Comparison of ENCODE assay signal across 8 cellular contexts in genomic region chr12:56223571-56224101, GRCh38. TPM values are rescaled to one million over a fixed set of nuclear protein-coding genes. Genes with fewer than 3 reads are reported as not detected.
A peak's percentile ranks its signal among the peaks of the same experiment; 100 is the strongest.
DNase-seq lines count a peak whose midpoint lies in the region; FAIRE-seq and TF ChIP-seq lines count a peak whose summit lies in the region.

No MANE protein-coding gene starts in this region.

- H3K9me3 ChIP-seq in SJSA1 (replicated peaks), result no peaks in the 10 kb centered on the region

- no peaks in the 10 kb centered on the region for H3K27me3 ChIP-seq in SJSA1 (replicated peaks)

- no peak for TF ChIP-seq CTCF in fibroblast of pulmonary artery (IDR thresholded peaks at IDR 0.05; ENCODE audit: low read length, missing control alignments)

- FAIRE-seq in GM19239 (lab: Jason Lieb, UNC), result peak; percentile 62

- DNase-seq in GM19239 (ENCODE audit: insufficient read length, low spot score) (no peak), SJSA1 (ENCODE audit: low read depth in 1 of 2, low spot score in 2 of 2) (no peak), fibroblast of pulmonary artery (ENCODE audit: low read depth) (no peak), skeletal muscle cell (ENCODE audit: low read depth) (no peak), NCI-H69 (lab: John Stamatoyannopoulos, UW) (no peak), erythroblast (lab: John Stamatoyannopoulos, UW) (no peak), medulla oblongata (ENCODE audit: extremely low spot score) (no peak)
- DNase-seq in stimulated activated CD4-positive, alpha-beta T cell treated with anti-CD3 and anti-CD28 coated beads, Interleukin-15, amount 100 ng/mL, for 24 hours, result no peak

- peaks cover 20% of the 10 kb centered on the region for H3K4me1 ChIP-seq in SJSA1 (replicated peaks)

- no peak for TF ChIP-seq POLR2A in erythroblast (IDR thresholded peaks at IDR 0.05; ENCODE audit: low read length)

- no peaks in the 10 kb centered on the region; the same call in none of the 2 replicates for H3K36me3 ChIP-seq in SJSA1

- H3K27ac ChIP-seq in SJSA1, result peak overlapping the region; percentile 32

- peak overlapping the region; percentile 48 for H3K4me3 ChIP-seq in SJSA1
- H3K4me3 ChIP-seq in fibroblast of pulmonary artery (replicated peaks; ENCODE audit: low read depth, low read length), result peak overlapping the region; percentile 28
- H3K4me3 ChIP-seq in skeletal muscle cell (ENCODE audit: low read depth, low read length), result peak overlapping the region; percentile 15

RNA-seq across cellular contexts. Expression of gene NABP2, which starts 0.5 kb away (rescaled TPM):
- 47.8 and 55.7 TPM in 2 replicates for total RNA-seq in SJSA1 (2014; rRNA removed; shearing (Covaris generic))

RNA-seq across cellular contexts. Expression of gene RNF41, which starts 1.9 kb away (rescaled TPM):
- total RNA-seq in SJSA1 (2014; rRNA removed; shearing (Covaris generic)), result 28.5 and 46.7 TPM in 2 replicates

RNA-seq across cellular contexts. Expression of gene SLC39A5, which starts 6.2 kb away (rescaled TPM):
- not detected in 2 replicates for total RNA-seq in SJSA1 (2014; rRNA removed; shearing (Covaris generic))

RNA-seq across cellular contexts. Expression of gene SMARCC2, which starts 34.4 kb away (rescaled TPM):
- total RNA-seq in SJSA1 (2014; rRNA removed; shearing (Covaris generic)), result 20.9 and 33.4 TPM in 2 replicates

RNA-seq across cellular contexts. Expression of gene ANKRD52, which starts 34.5 kb away (rescaled TPM):
- 9.6 and 12.7 TPM in 2 replicates for total RNA-seq in SJSA1 (2014; rRNA removed; shearing (Covaris generic))
